Comparison of ENCODE assay signal across 8 cellular contexts in genomic region chr5:88882321-88883038, GRCh38. TPM values are rescaled to one million over a fixed set of nuclear protein-coding genes. Genes with fewer than 3 reads are reported as not detected.
DNase-seq lines count a peak whose midpoint lies in the region; ATAC-seq and TF ChIP-seq lines count a peak whose summit lies in the region.

No MANE protein-coding gene starts in this region.

- no peak for TF ChIP-seq POLR2A in adrenal gland (IDR thresholded peaks at IDR 0.05)

- H3K36me3 ChIP-seq in HUES6 (ENCODE audit: control insufficient read depth, insufficient read depth, low read length), result no peaks in the 10 kb centered on the region
- no peaks in the 10 kb centered on the region for H3K36me3 ChIP-seq in adrenal gland (replicated peaks in 1 of 2)

- H3K4me3 ChIP-seq in HUES6 (ENCODE audit: low read depth, low read length), result peak overlapping the region; percentile 72
- H3K4me3 ChIP-seq in adrenal gland, result peak overlapping the region in 3 of 4 donors; percentile 41 to 96 (median 93)

- WGBS in adrenal gland, 4 donors, result 0 to 1% (median 0%) methylated on average over 15 of the region's 15 CpGs

- H3K4me1 ChIP-seq in HUES6 (ENCODE audit: control insufficient read depth, insufficient read depth, low read length), result 0 out of 2 replicates have a peak, but pooled peaks cover 3% of the 10 kb centered on the region
- peaks cover 21 to 51% of the 10 kb centered on the region in 2 donors for H3K4me1 ChIP-seq in adrenal gland (replicated peaks in 1 of 2)

- in situ Hi-C loops in ACHN (cut with HindIII; ENCODE audit: low pct_ligation_motif_present, low pct_unique_long_range_greater_than_20kb, low sequenced_read_pairs), result no loop called here

- intact Hi-C loops in adrenal gland (cut with DNase I), result loop anchor here (5.0 to 10.0 kb wide), 4 partner anchors 45 to 150 kb away; no protein-coding TSS in a partner anchor

- H3K27me3 ChIP-seq in HUES6 (ENCODE audit: control insufficient read depth, insufficient read depth, low read length), result peaks cover 66% of the 10 kb centered on the region
- H3K27me3 ChIP-seq in adrenal gland, result no peaks in the 10 kb centered on the region

- no peak overlapping the region for H3K9ac ChIP-seq in HUES6 (ENCODE audit: low read length)

- peak overlapping the region; percentile 96 for H3K27ac Mint-ChIP-seq in stimulated activated naive B cell treated with anti-CD40 and anti-IgM and Interleukin-4, amounts not matched to agents 10 μg/mL and 1 μg/mL and 100 μg/mL, for 72 hours

- no peaks in the 10 kb centered on the region for H3K9me3 ChIP-seq in HUES6 (ENCODE audit: control insufficient read depth, insufficient read depth, low read depth, low read length)
- no peaks in the 10 kb centered on the region for H3K9me3 ChIP-seq in adrenal gland (replicated peaks in 1 of 3)

- H3K36me3 Mint-ChIP-seq in stimulated activated naive B cell treated with anti-CD40 and anti-IgM and Interleukin-4, amounts not matched to agents 10 μg/mL and 1 μg/mL and 100 μg/mL, for 72 hours, result peaks cover 16 to 43% of the 10 kb centered on the region in 2 donors

- H3K27me3 Mint-ChIP-seq in stimulated activated naive B cell treated with anti-CD40 and anti-IgM and Interleukin-4, amounts not matched to agents 10 μg/mL and 1 μg/mL and 100 μg/mL, for 72 hours, result no peaks in the 10 kb centered on the region

- peak overlapping the region; percentile 85 to 94 for H3K4me3 Mint-ChIP-seq in stimulated activated naive B cell treated with anti-CD40 and anti-IgM and Interleukin-4, amounts not matched to agents 10 μg/mL and 1 μg/mL and 100 μg/mL, for 72 hours

- ATAC-seq in stimulated activated naive B cell treated with anti-CD40 and anti-IgM and Interleukin-4, amounts not matched to agents 10 μg/mL and 1 μg/mL and 100 μg/mL, for 72 hours (replicated peaks), result peak in 1 of 2 donors; percentile 2

- H3K27ac ChIP-seq in HUES6 (ENCODE audit: low read depth, low read length) (no peak overlapping the region), adrenal gland (peak overlapping the region; percentile 81 to 98 (median 90))

- no peak for TF ChIP-seq CTCF in adrenal gland (IDR thresholded peaks at IDR 0.05)

- H3K9me3 Mint-ChIP-seq in stimulated activated naive B cell treated with anti-CD40 and anti-IgM and Interleukin-4, amounts not matched to agents 10 μg/mL and 1 μg/mL and 100 μg/mL, for 72 hours, result no peaks in the 10 kb centered on the region

- DNase-seq in ACHN, result peak; percentile 4
- peak in 2 of 7 donors; percentile 4 to 25 for DNase-seq in adrenal gland
- DNase-seq in inferior parietal cortex (ENCODE audit: extremely low spot score), result peak; percentile 43
- no peak for DNase-seq in stimulated activated naive B cell treated with anti-CD40 and anti-IgM and Interleukin-4, amounts not matched to agents 10 μg/mL and 1 μg/mL and 100 μg/mL, for 72 hours
- DNase-seq in cerebellum (ENCODE audit: low spot score), result no peak
- no peak for DNase-seq in stimulated activated CD4-positive, alpha-beta T cell treated with anti-CD3 and anti-CD28 coated beads, Interleukin-15, amount 100 ng/mL, for 24 hours
- no peak for DNase-seq in HuH-7 (ENCODE audit: low spot score)

- H3K4me1 Mint-ChIP-seq in stimulated activated naive B cell treated with anti-CD40 and anti-IgM and Interleukin-4, amounts not matched to agents 10 μg/mL and 1 μg/mL and 100 μg/mL, for 72 hours, result peaks cover 2 to 7% of the 10 kb centered on the region in 2 donors

RNA-seq across cellular contexts. Expression of gene MEF2C, which starts 0.5 kb away (rescaled TPM):
- total RNA-seq in adrenal gland, result 100 to 1,000 TPM in 2 of 8 donors, 10 to 100 TPM in 6; 43.6 to 172 (median 79.4) TPM
- 10 to 100 TPM; 26.8 to 63.7 (median 36.4) TPM for polyA plus RNA-seq in adrenal gland
- 114 TPM for total RNA-seq in cerebellum

Comparison
In these comparisons a context has a peak if more than half of its experiments do, and no peak if none do; other contexts are left out.
1. DNase-seq: peak in ACHN (single experiment) and inferior parietal cortex (single experiment); none in stimulated activated naive B cell treated with anti-CD40 and anti-IgM and Interleukin-4, amounts not matched to agents 10 μg/mL and 1 μg/mL and 100 μg/mL, for 72 hours (single experiment), cerebellum (single experiment), stimulated activated CD4-positive, alpha-beta T cell treated with anti-CD3 and anti-CD28 coated beads, Interleukin-15, amount 100 ng/mL, for 24 hours (single experiment) and HuH-7 (single experiment).